23 cellular contexts compared by ENCODE assay signal in genomic region chr12:130945793-130946492, GRCh38. TPM values are rescaled to one million over a fixed set of nuclear protein-coding genes. Genes with fewer than 3 reads are reported as not detected.
A peak's percentile ranks its signal among the peaks of the same experiment; 100 is the strongest.
DNase-seq lines count a peak whose midpoint lies in the region; ATAC-seq and TF ChIP-seq lines count a peak whose summit lies in the region.
"Had no signal": no experiment of that assay in that cellular context is flagged by ENCODE, and none has a peak within 500 bp of the region (broad histone marks: within the 10 kb centered on the region; RNA-seq: fewer than 3 reads in every experiment).

No MANE protein-coding gene starts in this region.

- no peak overlapping the region for H3K4me3 ChIP-seq in choroid plexus epithelial cell (ENCODE audit: low read depth, low read length)
- H3K4me3 ChIP-seq: A549, cardiac muscle cell had no signal

- intact Hi-C loops in left cardiac atrium (cut with DNase I): no loop called here
- intact Hi-C loops in sciatic nerve (cut with DNase I): no loop called here

- no peak for TF ChIP-seq CTCF in choroid plexus epithelial cell (conservative IDR thresholded peaks at IDR 0.05; ENCODE audit: low read depth, low read length)

- ATAC-seq in left cardiac atrium (peak; percentile 77 to 78), sciatic nerve (peak; percentile 90), HG02884 (IDR thresholded peaks at IDR 0.05; ENCODE audit: unreplicated experiment) (no peak), HG02588 (IDR thresholded peaks at IDR 0.05; ENCODE audit: unreplicated experiment) (no peak)
- ATAC-seq: A549; CD8-positive, alpha-beta T cell; foreskin keratinocyte; natural killer cell; stimulated activated effector memory CD8-positive, alpha-beta T cell treated with anti-CD3 and anti-CD28 coated beads, Interleukin-12 subunit alpha, Interleukin-12 subunit beta, amount 100 ng/mL, for 72 hours had no signal

- peak; percentile 29 for DNase-seq in AG08396 (ENCODE audit: low spot score)
- DNase-seq in choroid plexus epithelial cell (ENCODE audit: low read depth): peak; percentile 5
- no peak for DNase-seq in left cardiac atrium
- DNase-seq in sciatic nerve (ENCODE audit: low spot score): peak; percentile 64
- DNase-seq in activated CD4-positive, alpha-beta T cell treated with anti-CD3 and anti-CD28 coated beads for 4 hours: no peak
- DNase-seq in NCI-H2081 (lab: John Stamatoyannopoulos, UW): no peak
- DNase-seq: activated naive CD8-positive, alpha-beta T cell treated with anti-CD3 and anti-CD28 coated beads, Interleukin-2, amount 10 ng/mL, durations not matched to agents 7 days and 5 days; CD8-positive, alpha-beta T cell; DND-41; effector CD4-positive, alpha-beta T cell; foreskin keratinocyte; HFFc6; natural killer cell; NCI-H187; NCI-H510A; posterior cingulate gyrus; stimulated activated CD4-positive, alpha-beta T cell treated with anti-CD3 and anti-CD28 coated beads, Interleukin-12 subunit alpha, Interleukin-12 subunit beta, amount 100 ng/mL, for 4 hours; WERI-Rb-1 had no signal

RNA-seq across cellular contexts. Expression of gene ADGRD1, which starts 7.8 kb away (rescaled TPM):
- total RNA-seq in left cardiac atrium (100 to 1,000 TPM; 143 to 254 TPM), sciatic nerve (224 TPM)
- total RNA-seq: activated naive CD8-positive, alpha-beta T cell treated with anti-CD3 and anti-CD28 coated beads, Interleukin-2, amount 10 ng/mL, durations not matched to agents 7 days and 5 days; CD8-positive, alpha-beta T cell; foreskin keratinocyte; HFFc6 had no signal

Comparison
In these comparisons a context has a peak if more than half of its experiments do, and no peak if none do; other contexts are left out.
1. DNase-seq: peak in AG08396 (single experiment), choroid plexus epithelial cell (single experiment) and sciatic nerve (single experiment); none in left cardiac atrium (single experiment), activated CD4-positive, alpha-beta T cell treated with anti-CD3 and anti-CD28 coated beads for 4 hours (0 of 2) and NCI-H2081 (0 of 2).
2. ATAC-seq: peak in left cardiac atrium (2 of 2) and sciatic nerve (single experiment); none in HG02884 (single experiment) and HG02588 (single experiment).